ENCODE assay signal across 8 cellular contexts in genomic region chr12:10722502-10722904, GRCh38. TPM values are rescaled to one million over a fixed set of nuclear protein-coding genes. Genes with fewer than 3 reads are reported as not detected.
DNase-seq lines count a peak whose midpoint lies in the region; ATAC-seq and TF ChIP-seq lines count a peak whose summit lies in the region.

No MANE protein-coding gene starts in this region.

- TF ChIP-seq CTCF in CD4-positive, alpha-beta T cell (IDR thresholded peaks at IDR 0.05), result no peak
- TF ChIP-seq CTCF in VCaP (conservative IDR thresholded peaks at IDR 0.05), result peak; percentile 37

- H3K27ac Mint-ChIP-seq in CD4-positive, alpha-beta T cell, result peak overlapping the region; percentile 72
- peak overlapping the region; percentile 95 for H3K27ac Mint-ChIP-seq in central memory CD8-positive, alpha-beta T cell (ENCODE audit: low read depth)

- CTCF ChIA-PET in CD4-positive, alpha-beta T cell (lab: Charles Lee), result no interaction called here

- H3K27me3 Mint-ChIP-seq in CD4-positive, alpha-beta T cell, result peaks cover 67% of the 10 kb centered on the region
- peaks cover 11% of the 10 kb centered on the region for H3K27me3 Mint-ChIP-seq in central memory CD8-positive, alpha-beta T cell

- no peaks in the 10 kb centered on the region for H3K9me3 ChIP-seq in CD4-positive, alpha-beta T cell (ENCODE audit: control insufficient read depth, low read length)

- H3K27me3 ChIP-seq in CD4-positive, alpha-beta T cell (ENCODE audit: control insufficient read depth, insufficient read depth, low read length), result peaks cover 29% of the 10 kb centered on the region
- H3K27me3 ChIP-seq in layer of hippocampus (ENCODE audit: control insufficient read depth, insufficient read depth, low read length), result no peaks in the 10 kb centered on the region

- H3K4me3 Mint-ChIP-seq in CD4-positive, alpha-beta T cell, result peak overlapping the region; percentile 89
- peak overlapping the region; percentile 86 for H3K4me3 Mint-ChIP-seq in central memory CD8-positive, alpha-beta T cell

- intact Hi-C loops in CD4-positive, alpha-beta T cell (cut with DNase I, micrococcal nuclease), result no loop called here

- peak; percentile 50 for ATAC-seq in CD4-positive, alpha-beta T cell (ENCODE audit: poor library complexity)
- ATAC-seq in GM19372 (IDR thresholded peaks at IDR 0.05; ENCODE audit: low read depth, unreplicated experiment) (peak; percentile 44), HG03460 (IDR thresholded peaks at IDR 0.05; ENCODE audit: unreplicated experiment) (peak; percentile 43)
- ATAC-seq in central memory CD8-positive, alpha-beta T cell (replicated peaks; ENCODE audit: extremely low read depth, poor library complexity, severe bottlenecking), result peak; percentile 51

- H3K9me3 Mint-ChIP-seq in CD4-positive, alpha-beta T cell, result no peaks in the 10 kb centered on the region
- H3K9me3 Mint-ChIP-seq in central memory CD8-positive, alpha-beta T cell, result no peaks in the 10 kb centered on the region

- peak in 7 of 10 experiments; percentile 0 to 40 (median 17) for DNase-seq in CD4-positive, alpha-beta T cell
- peak; percentile 41 to 44 for DNase-seq in central memory CD8-positive, alpha-beta T cell (ENCODE audit: low spot score in 2 of 2)
- DNase-seq in stimulated activated CD4-positive, alpha-beta T cell treated with anti-CD3 and anti-CD28 coated beads, TNF-alpha, amount 100 ng/mL, for 4 hours (ENCODE audit: low read depth in 3 of 3), result peak in 2 of 3 experiments; percentile 39 to 45
- no peak for DNase-seq in NCI-H1436 treated with DMSO at 0.1 percent for 48 hours (lab: John Stamatoyannopoulos, UW)

- no peak overlapping the region for H3K27ac ChIP-seq in CD4-positive, alpha-beta T cell (ENCODE audit: low read depth, low read length)
- H3K27ac ChIP-seq in VCaP (peak overlapping the region; percentile 97), layer of hippocampus (ENCODE audit: low read depth, low read length) (peak overlapping the region; percentile 84)

- POLR2A ChIA-PET in CD4-positive, alpha-beta T cell (lab: Charles Lee), result no interaction called here

- H3K4me1 Mint-ChIP-seq in CD4-positive, alpha-beta T cell (ENCODE audit: low read depth), result peaks cover 26% of the 10 kb centered on the region
- H3K4me1 Mint-ChIP-seq in central memory CD8-positive, alpha-beta T cell, result peaks cover 22% of the 10 kb centered on the region

- peaks cover 7% of the 10 kb centered on the region for H3K36me3 Mint-ChIP-seq in CD4-positive, alpha-beta T cell (ENCODE audit: low read depth)
- H3K36me3 Mint-ChIP-seq in central memory CD8-positive, alpha-beta T cell (ENCODE audit: insufficient read depth), result peaks cover 24% of the 10 kb centered on the region

RNA-seq across cellular contexts. Expression of gene YBX3, which starts 0.6 kb away (rescaled TPM):
- total RNA-seq in CD4-positive, alpha-beta T cell, result 10 to 100 TPM; 35.9 to 37.4 TPM

RNA-seq across cellular contexts. Expression of gene STYK1, which starts 48.7 kb away (rescaled TPM):
- not detected for total RNA-seq in CD4-positive, alpha-beta T cell
